Comparison of ENCODE assay signal across 17 cellular contexts in the genomic region with DNA sequence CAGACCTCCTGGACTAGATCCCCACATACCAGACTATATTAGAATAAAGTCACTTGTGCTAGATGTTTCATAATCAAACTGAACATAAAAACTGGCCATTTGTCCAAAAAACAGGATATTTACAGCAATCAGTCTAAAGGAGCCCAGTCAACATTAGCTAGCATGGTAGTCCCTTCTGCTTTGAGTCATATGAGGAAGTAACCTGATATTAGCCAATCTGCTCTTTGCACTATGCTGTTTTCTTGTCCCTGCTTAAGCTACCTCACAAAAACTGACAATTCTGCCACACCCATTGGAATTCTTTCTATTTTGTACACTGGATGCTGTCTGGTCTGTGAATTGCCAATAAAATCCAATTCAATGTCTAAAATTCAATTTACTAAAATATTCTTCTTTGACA.
"Had no signal": no experiment of that assay in that cellular context is flagged by ENCODE, and none has a peak within 500 bp of the region (broad histone marks: within the 10 kb centered on the region; RNA-seq: fewer than 3 reads in every experiment).

No MANE protein-coding gene starts in this region.

- H3K36me3 ChIP-seq: ascending aorta, breast epithelium, right lobe of liver, transverse colon had no signal

- H3K4me1 ChIP-seq: ascending aorta, breast epithelium, psoas muscle, right lobe of liver, transverse colon had no signal

- H2AFZ ChIP-seq: hepatocyte had no signal

- H3K4me2 ChIP-seq: hepatocyte, smooth muscle cell had no signal

- H3K4me3 Mint-ChIP-seq: activated CD4-positive, alpha-beta memory T cell treated with anti-CD3 and anti-CD28 coated beads, Interleukin-2, amount 10 ng/mL, durations not matched to agents 7 days and 5 days; activated naive CD4-positive, alpha-beta T cell treated with anti-CD3 and anti-CD28 coated beads, Interleukin-2, amount 10 ng/mL, durations not matched to agents 7 days and 5 days; activated T-cell treated with anti-CD3 and anti-CD28 coated beads, Interleukin-2, amount 50 U/mL, for 24 hours; endodermal cell; WTC11 had no signal

- H3K4me1 Mint-ChIP-seq: activated CD4-positive, alpha-beta memory T cell treated with anti-CD3 and anti-CD28 coated beads, Interleukin-2, amount 10 ng/mL, durations not matched to agents 7 days and 5 days; activated naive CD4-positive, alpha-beta T cell treated with anti-CD3 and anti-CD28 coated beads, Interleukin-2, amount 10 ng/mL, durations not matched to agents 7 days and 5 days; endodermal cell; WTC11 had no signal

- H3K27ac Mint-ChIP-seq: activated CD4-positive, alpha-beta memory T cell treated with anti-CD3 and anti-CD28 coated beads, Interleukin-2, amount 10 ng/mL, durations not matched to agents 7 days and 5 days; activated naive CD4-positive, alpha-beta T cell treated with anti-CD3 and anti-CD28 coated beads, Interleukin-2, amount 10 ng/mL, durations not matched to agents 7 days and 5 days; activated T-cell treated with anti-CD3 and anti-CD28 coated beads, Interleukin-2, amount 50 U/mL, for 24 hours; endodermal cell; WTC11 had no signal

- H3K36me3 Mint-ChIP-seq: activated naive CD4-positive, alpha-beta T cell treated with anti-CD3 and anti-CD28 coated beads, Interleukin-2, amount 10 ng/mL, durations not matched to agents 7 days and 5 days had no signal

- H3K27ac ChIP-seq: ascending aorta, breast epithelium, hepatocyte, psoas muscle, right lobe of liver, transverse colon had no signal

- ATAC-seq: psoas muscle; stimulated activated naive CD8-positive, alpha-beta T cell treated with anti-CD3 and anti-CD28 coated beads, Interleukin-15, Interleukin-2, amounts not matched to agents 100 U/mL and 50 U/mL, for 24 hours; WTC11 had no signal

- H3K4me3 ChIP-seq: ascending aorta, breast epithelium, hepatocyte, psoas muscle, right lobe of liver, smooth muscle cell, transverse colon had no signal

- H3K27me3 Mint-ChIP-seq: activated CD4-positive, alpha-beta memory T cell treated with anti-CD3 and anti-CD28 coated beads, Interleukin-2, amount 10 ng/mL, durations not matched to agents 7 days and 5 days; activated naive CD4-positive, alpha-beta T cell treated with anti-CD3 and anti-CD28 coated beads, Interleukin-2, amount 10 ng/mL, durations not matched to agents 7 days and 5 days; activated T-cell treated with anti-CD3 and anti-CD28 coated beads, Interleukin-2, amount 50 U/mL, for 24 hours had no signal

- DNase-seq: activated CD4-positive, alpha-beta memory T cell treated with anti-CD3 and anti-CD28 coated beads, Interleukin-2, amount 10 ng/mL, durations not matched to agents 7 days and 5 days; activated CD4-positive, alpha-beta T cell treated with anti-CD3 and anti-CD28 coated beads for 4 hours; activated naive CD4-positive, alpha-beta T cell treated with anti-CD3 and anti-CD28 coated beads, Interleukin-2, amount 10 ng/mL, durations not matched to agents 7 days and 5 days; activated T-cell treated with anti-CD3 and anti-CD28 coated beads, Interleukin-2, amount 50 U/mL, for 24 hours; dermis blood vessel endothelial cell; endodermal cell; islet precursor cell; midbrain; psoas muscle; right lobe of liver; stimulated activated naive CD8-positive, alpha-beta T cell treated with anti-CD3 and anti-CD28 coated beads, Interleukin-15, Interleukin-2, amounts not matched to agents 100 U/mL and 50 U/mL, for 24 hours; transverse colon had no signal

- H3K27me3 ChIP-seq: ascending aorta, breast epithelium, hepatocyte, right lobe of liver, transverse colon had no signal

- H3K79me2 ChIP-seq: hepatocyte had no signal

- H3K9me3 Mint-ChIP-seq: activated naive CD4-positive, alpha-beta T cell treated with anti-CD3 and anti-CD28 coated beads, Interleukin-2, amount 10 ng/mL, durations not matched to agents 7 days and 5 days had no signal
